ENCODE assay signal across 8 cellular contexts in the genomic region with DNA sequence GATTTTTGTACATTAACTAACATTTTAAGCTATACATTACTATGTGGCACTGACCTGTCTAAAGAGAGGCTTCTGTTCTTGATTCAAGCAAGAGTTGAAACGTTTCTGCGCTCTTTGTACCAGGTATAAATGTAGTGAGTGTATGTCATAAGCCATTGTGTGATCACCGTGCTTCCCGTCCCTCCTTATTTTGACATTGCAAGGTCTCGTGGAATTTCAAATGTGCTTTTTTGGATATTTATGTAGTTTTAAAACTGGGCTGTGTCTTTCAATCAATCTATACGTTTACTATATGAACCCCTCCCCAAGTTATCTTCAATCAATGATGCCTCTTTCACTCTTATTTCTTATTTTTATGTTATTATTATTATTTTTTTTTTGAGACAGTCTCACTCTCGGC. TPM values are rescaled to one million over a fixed set of nuclear protein-coding genes. Genes with fewer than 3 reads are reported as not detected.
A peak's percentile ranks its signal among the peaks of the same experiment; 100 is the strongest.
DNase-seq lines count a peak whose midpoint lies in the region; ATAC-seq and TF ChIP-seq lines count a peak whose summit lies in the region.

A gene with protein sequence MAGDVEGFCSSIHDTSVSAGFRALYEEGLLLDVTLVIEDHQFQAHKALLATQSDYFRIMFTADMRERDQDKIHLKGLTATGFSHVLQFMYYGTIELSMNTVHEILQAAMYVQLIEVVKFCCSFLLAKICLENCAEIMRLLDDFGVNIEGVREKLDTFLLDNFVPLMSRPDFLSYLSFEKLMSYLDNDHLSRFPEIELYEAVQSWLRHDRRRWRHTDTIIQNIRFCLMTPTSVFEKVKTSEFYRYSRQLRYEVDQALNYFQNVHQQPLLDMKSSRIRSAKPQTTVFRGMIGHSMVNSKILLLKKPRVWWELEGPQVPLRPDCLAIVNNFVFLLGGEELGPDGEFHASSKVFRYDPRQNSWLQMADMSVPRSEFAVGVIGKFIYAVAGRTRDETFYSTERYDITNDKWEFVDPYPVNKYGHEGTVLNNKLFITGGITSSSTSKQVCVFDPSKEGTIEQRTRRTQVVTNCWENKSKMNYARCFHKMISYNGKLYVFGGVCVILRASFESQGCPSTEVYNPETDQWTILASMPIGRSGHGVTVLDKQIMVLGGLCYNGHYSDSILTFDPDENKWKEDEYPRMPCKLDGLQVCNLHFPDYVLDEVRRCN (minus strand): TSS at position 101 of the 400 bp plus-strand sequence. CDS start 20,493 bp downstream, outside the sequence.

- H2AFZ ChIP-seq in GM23248: peak within 1 kb of the TSS; percentile 76

- H3K4me1 ChIP-seq in GM23248 (ENCODE audit: insufficient read depth) (no peaks in the 10 kb centered on the region), gastroesophageal sphincter (no peaks in the 10 kb centered on the region), skeletal muscle satellite cell (ENCODE audit: control insufficient read depth, insufficient read depth, low read length) (no peaks in the 10 kb centered on the region)

- DNase-seq in GM23248: no peak
- no peak for DNase-seq in NCI-H82 treated with DMSO at 0.1 percent for 48 hours (lab: John Stamatoyannopoulos, UW; ENCODE audit: unreplicated experiment)
- DNase-seq in T1000 (lab: John Stamatoyannopoulos, UW): no peak
- no peak for DNase-seq in activated CD4-positive, alpha-beta T cell treated with anti-CD3 and anti-CD28 coated beads for 4 hours

- TF ChIP-seq CTCF in WI38 (IDR thresholded peaks at IDR 0.05; ENCODE audit: low read depth, low read length) (no peak), gastroesophageal sphincter (IDR thresholded peaks at IDR 0.05) (no peak)

- H3K27ac ChIP-seq in GM23248: peak within 1 kb of the TSS; percentile 100
- H3K27ac ChIP-seq in gastroesophageal sphincter: peak within 1 kb of the TSS; percentile 97 to 99 (median 98)

- H3F3A ChIP-seq in GM23248 (ENCODE audit: insufficient read depth): no peaks in the 10 kb centered on the region

- H4K20me1 ChIP-seq in GM23248 (ENCODE audit: insufficient read depth): no peaks in the 10 kb centered on the region

- H3K4me3 ChIP-seq in GM23248 (peak within 1 kb of the TSS; percentile 83), WI38 (ENCODE audit: low read depth, low read length) (peak within 1 kb of the TSS; percentile 68), gastroesophageal sphincter (peak within 1 kb of the TSS; percentile 82 to 85), skeletal muscle satellite cell (ENCODE audit: low read length) (peak within 1 kb of the TSS; percentile 75)

- TF ChIP-seq EP300 in gastroesophageal sphincter (IDR thresholded peaks at IDR 0.05): no peak

- H3K79me2 ChIP-seq in GM23248 (ENCODE audit: insufficient read depth): peaks cover 30% of the 10 kb centered on the region

- H3K9me3 ChIP-seq in GM23248 (ENCODE audit: low read depth) (no peaks in the 10 kb centered on the region), gastroesophageal sphincter (no peaks in the 10 kb centered on the region), skeletal muscle satellite cell (replicated peaks; ENCODE audit: low read length) (no peaks in the 10 kb centered on the region)

- H3K27me3 ChIP-seq in GM23248 (replicated peaks; ENCODE audit: insufficient read depth): no peaks in the 10 kb centered on the region
- H3K27me3 ChIP-seq in gastroesophageal sphincter: no peaks in the 10 kb centered on the region
- H3K27me3 ChIP-seq in skeletal muscle satellite cell (ENCODE audit: control insufficient read depth, insufficient read depth, low read length): no peaks in the 10 kb centered on the region

- TF ChIP-seq POLR2A in gastroesophageal sphincter (IDR thresholded peaks at IDR 0.05): no peak

- no peaks in the 10 kb centered on the region for H3K9me2 ChIP-seq in GM23248 (ENCODE audit: insufficient read depth)

- 84 to 85% methylated on average over 7 of the region's 7 CpGs for WGBS in GM23248 (ENCODE audit: low coverage in 1 of 2, low lambda C conversion rate in 2 of 2, missing lambda C conversion rate in 2 of 2), 2 experiments
- 75 to 83% methylated on average over 5 to 6 of the region's 7 CpGs for WGBS in gastroesophageal sphincter (ENCODE audit: low coverage in 1 of 2), 2 donors

- H3K9ac ChIP-seq in GM23248 (peak within 1 kb of the TSS; percentile 100), skeletal muscle satellite cell (ENCODE audit: low read depth, low read length) (peak within 1 kb of the TSS; percentile 90)

- H3K36me3 ChIP-seq in GM23248 (ENCODE audit: low read depth): no peaks in the 10 kb centered on the region
- H3K36me3 ChIP-seq in gastroesophageal sphincter: no peaks in the 10 kb centered on the region
- no peaks in the 10 kb centered on the region for H3K36me3 ChIP-seq in skeletal muscle satellite cell (ENCODE audit: insufficient read depth, low read length)

- in situ Hi-C loops in GM23248 (cut with MboI): no loop called here

- H3K4me2 ChIP-seq in GM23248 (ENCODE audit: unreplicated experiment) (peak within 1 kb of the TSS; percentile 89), skeletal muscle satellite cell (ENCODE audit: low read length) (peak within 1 kb of the TSS; percentile 82)

- ATAC-seq in gastroesophageal sphincter (no peak), GM21529 (IDR thresholded peaks at IDR 0.05; ENCODE audit: unreplicated experiment) (no peak)

RNA-seq across cellular contexts. Expression of the gene that starts here (rescaled TPM):
- 8.1 and 8.2 TPM in 2 replicates for total RNA-seq in GM23248 (2014; rRNA removed; shearing (Covaris generic))
- polyA plus RNA-seq in GM23248 (2016; fragmentation: Nextera tagmentation; extraction: Ambion mirVana): 2.9 and 3.4 TPM in 2 replicates
- 10 to 100 TPM; 12.2 to 42.3 (median 17.4) TPM for total RNA-seq in gastroesophageal sphincter
- 7.1 and 7.2 TPM in 2 replicates for total RNA-seq in skeletal muscle satellite cell (2012; rRNA removed)
